In the genomic region with DNA sequence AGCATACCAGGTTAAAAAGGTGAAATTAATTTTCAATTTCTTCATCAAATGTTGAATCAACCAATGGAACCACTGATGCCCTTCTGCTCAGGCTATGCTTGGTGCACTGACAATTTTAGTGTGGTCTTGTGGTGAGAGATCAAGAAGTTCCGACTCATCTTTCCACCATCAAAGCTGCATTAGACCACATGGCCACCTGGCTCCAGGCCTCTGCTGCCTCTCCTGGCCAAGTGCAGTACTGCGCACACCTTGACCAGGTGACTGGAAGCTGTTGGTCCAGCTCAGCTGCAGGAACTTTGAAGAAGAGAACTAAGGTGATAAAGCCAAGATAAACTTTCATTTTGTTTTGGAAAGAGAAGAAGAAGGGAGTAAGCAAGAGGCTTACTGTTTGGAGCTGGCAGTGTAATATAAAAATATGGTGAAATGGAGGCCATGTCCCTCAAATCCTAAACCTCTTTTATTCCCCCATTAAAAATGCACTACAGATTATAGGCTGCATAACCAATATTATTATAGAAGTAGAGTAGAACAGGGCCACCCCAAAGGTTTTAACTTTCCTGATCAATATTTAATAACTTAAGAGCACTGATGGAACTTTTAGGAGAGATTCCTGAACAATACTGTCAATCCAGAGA, we compare ENCODE assay signal across 8 cellular contexts.
DNase-seq lines count a peak whose midpoint lies in the region; ATAC-seq, FAIRE-seq and TF ChIP-seq lines count a peak whose summit lies in the region.

No MANE protein-coding gene starts in this region.

- no peak overlapping the region for H3K9ac ChIP-seq in H1 (replicated peaks in 1 of 4; ENCODE audit: extremely low read depth in 1 of 4, low read depth in 3 of 4, low read length in 3 of 4)

- no peak overlapping the region for H2AK5ac ChIP-seq in H1 (ENCODE audit: low read depth, low read length)

- no peaks in the 10 kb centered on the region; the same call in 1 of the 2 replicates for H3K23me2 ChIP-seq in H1 (ENCODE audit: low read depth, low read length)

- H2BK20ac ChIP-seq in H1 (ENCODE audit: low read length) = no peak overlapping the region

- DNase-seq in Caki2 (ENCODE audit: low read depth) (peak; percentile 6), RWPE2 (ENCODE audit: low spot score) (no peak), H1 (ENCODE audit: low read depth in 1 of 2, low spot score in 2 of 2) (peak; percentile 36 to 91), NCI-H187 treated with DMSO at 0.1 percent for 48 hours (lab: John Stamatoyannopoulos, UW) (no peak), NCI-H345 (lab: John Stamatoyannopoulos, UW) (no peak)
- peak; percentile 10 to 33 for DNase-seq in stimulated activated CD4-positive, alpha-beta T cell treated with anti-CD3 and anti-CD28 coated beads, Interleukin-15, amount 100 ng/mL, for 48 hours (ENCODE audit: low read depth in 2 of 2)

- no peak overlapping the region for H3K4ac ChIP-seq in H1 (replicated peaks; ENCODE audit: insufficient read length, low read depth, low read length)

- H2BK120ac ChIP-seq in H1 (replicated peaks; ENCODE audit: low read depth, low read length) = no peak overlapping the region

- no peaks in the 10 kb centered on the region for H4K20me1 ChIP-seq in H1 (replicated peaks in 1 of 2; ENCODE audit: control insufficient read depth in 1 of 2, insufficient read depth in 2 of 2, low read length in 2 of 2)

- no peak for TF ChIP-seq EP300 in H1 (IDR thresholded peaks at IDR 0.05; ENCODE audit: borderline replicate concordance in 1 of 2, low read depth in 2 of 2, low read length in 2 of 2)

- H3K9me3 ChIP-seq in RWPE2 (ENCODE audit: severe bottlenecking) (no peaks in the 10 kb centered on the region), H1 (ENCODE audit: insufficient read depth in 2 of 2, low read depth in 1 of 2, low read length in 1 of 2) (no peaks in the 10 kb centered on the region)

- POLR2A ChIA-PET in H1 (lab: Charles Lee; ENCODE audit: partially characterized antibody) = no interaction called here

- H3K27me3 ChIP-seq in RWPE2 (ENCODE audit: insufficient read depth, poor library complexity, severe bottlenecking) = peaks cover 6% of the 10 kb centered on the region
- no peaks in the 10 kb centered on the region for H3K27me3 ChIP-seq in H1 (replicated peaks in 1 of 4; ENCODE audit: control insufficient read depth in 3 of 4, extremely low read depth in 1 of 4, insufficient read depth in 3 of 4, low read length in 3 of 4)

- TF ChIP-seq POLR2A in H1 (IDR thresholded peaks at IDR 0.05; ENCODE audit: control extremely low read depth in 1 of 2, low read depth in 2 of 2, low read length in 2 of 2) = no peak

- no peak overlapping the region for H2BK15ac ChIP-seq in H1 (ENCODE audit: low read length)

- no peak overlapping the region for H2AFZ ChIP-seq in H1 (ENCODE audit: low read length)

- H3K79me2 ChIP-seq in H1 (ENCODE audit: control insufficient read depth in 1 of 2, insufficient read depth in 2 of 2, low read length in 2 of 2) = no peaks in the 10 kb centered on the region

- H3K27ac ChIP-seq in RWPE2 (ENCODE audit: poor library complexity, severe bottlenecking) (no peak overlapping the region), H1 (ENCODE audit: low read depth, low read length) (no peak overlapping the region)

- TF ChIP-seq CTCF in RWPE2 (IDR thresholded peaks at IDR 0.05; ENCODE audit: poor library complexity, severe bottlenecking) (peak; percentile 77), H1 (IDR thresholded peaks at IDR 0.05; ENCODE audit: control extremely low read depth in 1 of 3, insufficient read depth in 1 of 3, low read depth in 1 of 3, low read length in 3 of 3) (peak; percentile 60 to 96 (median 94))

- H3K14ac ChIP-seq in H1 (ENCODE audit: insufficient read length) = no peak overlapping the region

- H3K4me1 ChIP-seq in RWPE2 (ENCODE audit: insufficient read depth, poor library complexity, severe bottlenecking) (no peaks in the 10 kb centered on the region), H1 (replicated peaks in 1 of 4; ENCODE audit: control insufficient read depth in 3 of 4, insufficient read depth in 4 of 4, low read length in 3 of 4) (no peaks in the 10 kb centered on the region)

- H3K56ac ChIP-seq in H1 (replicated peaks; ENCODE audit: insufficient read length, low read depth, low read length) = no peak overlapping the region

- no peak overlapping the region for H3K4me2 ChIP-seq in H1 (ENCODE audit: insufficient read depth in 1 of 2, low read depth in 2 of 2, low read length in 2 of 2)

- CTCF ChIA-PET in H1 (lab: Charles Lee; ENCODE audit: partially characterized antibody) = interaction anchor here (0.5 to 4.0 kb wide), 19 partner anchors 9 to 726 kb away, joined by 3 to 24 read pairs (median 4); no protein-coding TSS in a partner anchor

- no peak overlapping the region for H3K18ac ChIP-seq in H1 (ENCODE audit: extremely low read depth, low read length)

- 77% methylated on average over 2 of the region's 2 CpGs; no CpG with 5 or more reads in 1 of the 2 experiments for WGBS in H1 (ENCODE audit: extremely low coverage in 1 of 2, insufficient coverage in 1 of 2, insufficient read length in 1 of 2, insufficient replicate concordance in 2 of 2, low coverage in 1 of 2, low lambda C conversion rate in 2 of 2, missing lambda C conversion rate in 1 of 2), 2 experiments

- H3K36me3 ChIP-seq in RWPE2 (ENCODE audit: low read depth) = no peaks in the 10 kb centered on the region
- H3K36me3 ChIP-seq in H1 (ENCODE audit: control insufficient read depth in 2 of 4, insufficient read depth in 4 of 4, low read length in 3 of 4) = no peaks in the 10 kb centered on the region

- H2BK5ac ChIP-seq in H1 (ENCODE audit: low read depth, low read length) = no peak overlapping the region

- TF ChIP-seq RAD21 in H1 (IDR thresholded peaks at IDR 0.05 in 1 of 2, conservative IDR thresholded peaks at IDR 0.05 in 1 of 2; ENCODE audit: low read depth in 2 of 2, low read length in 2 of 2) = peak; percentile 74 to 78

- no peak overlapping the region for H2BK12ac ChIP-seq in H1 (ENCODE audit: low read depth, low read length)

- in situ Hi-C loops in Caki2 (cut with HindIII; ENCODE audit: low pct_unique_long_range_greater_than_20kb, low sequenced_read_pairs) = no loop called here

- H4K91ac ChIP-seq in H1 (replicated peaks; ENCODE audit: insufficient read length, low read length) = no peak overlapping the region

- peak; percentile 65 for FAIRE-seq in H1 (lab: Jason Lieb, UNC)

- no peak overlapping the region for H3K23ac ChIP-seq in H1 (ENCODE audit: insufficient read length)

- H3K4me3 ChIP-seq in RWPE2 (ENCODE audit: severe bottlenecking) (no peak overlapping the region), H1 (ENCODE audit: extremely low read depth in 1 of 4, insufficient read depth in 2 of 4, low read depth in 3 of 4, low read length in 4 of 4) (no peak overlapping the region)

- no peak overlapping the region for H4K5ac ChIP-seq in H1 (ENCODE audit: insufficient read length, low read depth, low read length)

- ATAC-seq in GM18907 (IDR thresholded peaks at IDR 0.05; ENCODE audit: unreplicated experiment) (peak; percentile 99), HG03025 (IDR thresholded peaks at IDR 0.05; ENCODE audit: low FRiP score, unreplicated experiment) (peak; percentile 94), RWPE2 (ENCODE audit: low read depth) (peak; percentile 54; the same call in 1 of the 3 replicates)

- H4K8ac ChIP-seq in H1 (ENCODE audit: extremely low read depth, insufficient read depth, low read length) = no peak overlapping the region

- no peaks in the 10 kb centered on the region for H3K79me1 ChIP-seq in H1 (ENCODE audit: low read depth, low read length)

TF ChIP-seq in H1, 55 proteins besides CTCF, POLR2A, EP300 and RAD21 (continues in another document):
- TF ChIP-seq SRF (IDR thresholded peaks at IDR 0.05; ENCODE audit: low read depth, low read length) (no peak), TCF12 (IDR thresholded peaks at IDR 0.05; ENCODE audit: low read depth, low read length) (0 out of 2 replicates have a peak, but pooled peaks have one; percentile 35), JUN (IDR thresholded peaks at IDR 0.05; ENCODE audit: low read depth, low read length) (no peak), POU5F1 (IDR thresholded peaks at IDR 0.05; ENCODE audit: low read depth, low read length) (no peak), KDM1A (IDR thresholded peaks at IDR 0.05; ENCODE audit: borderline replicate concordance, low read length) (no peak), GABPA (IDR thresholded peaks at IDR 0.05; ENCODE audit: borderline replicate concordance, insufficient read depth, low read length) (no peak), ATF3 (IDR thresholded peaks at IDR 0.05; ENCODE audit: insufficient read depth, low read depth, low read length) (no peak), CHD1 (IDR thresholded peaks at IDR 0.05; ENCODE audit: low read depth, low read length) (no peak), NANOG (IDR thresholded peaks at IDR 0.05; ENCODE audit: insufficient read depth, low read depth, low read length, poor library complexity, severe bottlenecking) (no peak), NRF1 (IDR thresholded peaks at IDR 0.05; ENCODE audit: low read depth, low read length) (no peak), MAFK (IDR thresholded peaks at IDR 0.05; ENCODE audit: low read depth, low read length) (peak; percentile 58; the same call in 1 of the 2 replicates), CHD2 (IDR thresholded peaks at IDR 0.05; ENCODE audit: low read length) (no peak), ATF2 (IDR thresholded peaks at IDR 0.05; ENCODE audit: low read length) (no peak)
- TF ChIP-seq, protein P1, sequence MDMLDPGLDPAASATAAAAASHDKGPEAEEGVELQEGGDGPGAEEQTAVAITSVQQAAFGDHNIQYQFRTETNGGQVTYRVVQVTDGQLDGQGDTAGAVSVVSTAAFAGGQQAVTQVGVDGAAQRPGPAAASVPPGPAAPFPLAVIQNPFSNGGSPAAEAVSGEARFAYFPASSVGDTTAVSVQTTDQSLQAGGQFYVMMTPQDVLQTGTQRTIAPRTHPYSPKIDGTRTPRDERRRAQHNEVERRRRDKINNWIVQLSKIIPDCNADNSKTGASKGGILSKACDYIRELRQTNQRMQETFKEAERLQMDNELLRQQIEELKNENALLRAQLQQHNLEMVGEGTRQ (IDR thresholded peaks at IDR 0.05; ENCODE audit: low read length) = peak; percentile 61; the same call in 1 of the 2 replicates

Comparison
In these comparisons a context has a peak if more than half of its experiments do, and no peak if none do; other contexts are left out.
1. DNase-seq: peak in Caki2 (single experiment), H1 (2 of 2) and stimulated activated CD4-positive, alpha-beta T cell treated with anti-CD3 and anti-CD28 coated beads, Interleukin-15, amount 100 ng/mL, for 48 hours (2 of 2); none in RWPE2 (single experiment), NCI-H187 treated with DMSO at 0.1 percent for 48 hours (single experiment) and NCI-H345 (single experiment).
2. Peak in every context shown above with its lines, with median percentiles within 50 percentile points of each other: ATAC-seq.